1 cellular context compared by ENCODE assay signal in the genomic region with DNA sequence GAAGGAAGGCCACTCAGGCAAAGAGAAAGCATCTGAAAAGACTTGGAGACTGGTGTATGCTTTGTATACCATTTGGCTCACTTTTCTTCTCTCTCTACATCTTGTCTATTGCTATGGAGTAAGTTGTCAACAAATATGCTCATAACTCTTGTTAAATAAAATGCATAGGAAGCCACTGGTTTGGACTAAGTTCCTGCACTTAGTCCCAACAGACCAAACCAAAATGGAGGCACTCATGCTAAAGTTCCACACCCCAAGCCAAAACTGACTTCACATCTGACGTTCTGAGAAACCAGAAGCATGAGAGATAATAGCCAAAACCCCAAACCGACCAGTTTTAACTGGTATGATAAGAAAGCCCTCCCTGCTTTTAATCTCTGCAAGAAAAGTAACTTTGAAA.
TF ChIP-seq lines count a peak whose summit lies in the region.

No MANE protein-coding gene starts in this region.

TF ChIP-seq in K562, 482 proteins besides CTCF, POLR2A, EP300 and RAD21 (continued from another document):
- TF ChIP-seq, protein P1, sequence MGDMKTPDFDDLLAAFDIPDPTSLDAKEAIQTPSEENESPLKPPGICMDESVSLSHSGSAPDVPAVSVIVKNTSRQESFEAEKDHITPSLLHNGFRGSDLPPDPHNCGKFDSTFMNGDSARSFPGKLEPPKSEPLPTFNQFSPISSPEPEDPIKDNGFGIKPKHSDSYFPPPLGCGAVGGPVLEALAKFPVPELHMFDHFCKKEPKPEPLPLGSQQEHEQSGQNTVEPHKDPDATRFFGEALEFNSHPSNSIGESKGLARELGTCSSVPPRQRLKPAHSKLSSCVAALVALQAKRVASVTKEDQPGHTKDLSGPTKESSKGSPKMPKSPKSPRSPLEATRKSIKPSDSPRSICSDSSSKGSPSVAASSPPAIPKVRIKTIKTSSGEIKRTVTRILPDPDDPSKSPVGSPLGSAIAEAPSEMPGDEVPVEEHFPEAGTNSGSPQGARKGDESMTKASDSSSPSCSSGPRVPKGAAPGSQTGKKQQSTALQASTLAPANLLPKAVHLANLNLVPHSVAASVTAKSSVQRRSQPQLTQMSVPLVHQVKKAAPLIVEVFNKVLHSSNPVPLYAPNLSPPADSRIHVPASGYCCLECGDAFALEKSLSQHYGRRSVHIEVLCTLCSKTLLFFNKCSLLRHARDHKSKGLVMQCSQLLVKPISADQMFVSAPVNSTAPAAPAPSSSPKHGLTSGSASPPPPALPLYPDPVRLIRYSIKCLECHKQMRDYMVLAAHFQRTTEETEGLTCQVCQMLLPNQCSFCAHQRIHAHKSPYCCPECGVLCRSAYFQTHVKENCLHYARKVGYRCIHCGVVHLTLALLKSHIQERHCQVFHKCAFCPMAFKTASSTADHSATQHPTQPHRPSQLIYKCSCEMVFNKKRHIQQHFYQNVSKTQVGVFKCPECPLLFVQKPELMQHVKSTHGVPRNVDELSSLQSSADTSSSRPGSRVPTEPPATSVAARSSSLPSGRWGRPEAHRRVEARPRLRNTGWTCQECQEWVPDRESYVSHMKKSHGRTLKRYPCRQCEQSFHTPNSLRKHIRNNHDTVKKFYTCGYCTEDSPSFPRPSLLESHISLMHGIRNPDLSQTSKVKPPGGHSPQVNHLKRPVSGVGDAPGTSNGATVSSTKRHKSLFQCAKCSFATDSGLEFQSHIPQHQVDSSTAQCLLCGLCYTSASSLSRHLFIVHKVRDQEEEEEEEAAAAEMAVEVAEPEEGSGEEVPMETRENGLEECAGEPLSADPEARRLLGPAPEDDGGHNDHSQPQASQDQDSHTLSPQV (IDR thresholded peaks at IDR 0.05), result peak; percentile 76
TF ChIP-seq in K562: peak in this region for 9.
